22 cellular contexts compared by ENCODE assay signal in genomic region chr13:106762711-106763110, GRCh38.
A peak's percentile ranks its signal among the peaks of the same experiment; 100 is the strongest.
DNase-seq lines count a peak whose midpoint lies in the region; ATAC-seq and TF ChIP-seq lines count a peak whose summit lies in the region.
"Had no signal": no experiment of that assay in that cellular context is flagged by ENCODE, and none has a peak within 500 bp of the region (broad histone marks: within the 10 kb centered on the region; RNA-seq: fewer than 3 reads in every experiment).

No MANE protein-coding gene starts in this region.

- H3K4me3 ChIP-seq in kidney epithelial cell (ENCODE audit: low read depth, low read length) (no peak overlapping the region), retinal pigment epithelial cell (ENCODE audit: low read length) (no peak overlapping the region)
- H3K4me3 ChIP-seq: A549; BLaER1 treated with 17β-estradiol and CSF1 and Interleukin-3, amounts not matched to agents 10 nM and 100 nM; HAP-1 had no signal

- in situ Hi-C loops in Caki2 (cut with HindIII; ENCODE audit: low pct_unique_long_range_greater_than_20kb, low sequenced_read_pairs), result no loop called here

- TF ChIP-seq CTCF in kidney epithelial cell (IDR thresholded peaks at IDR 0.05; ENCODE audit: insufficient read depth, low read length, poor library complexity, severe bottlenecking) (no peak), retinal pigment epithelial cell (conservative IDR thresholded peaks at IDR 0.05; ENCODE audit: low read depth, low read length) (no peak)

- no peaks in the 10 kb centered on the region for H3K27me3 Mint-ChIP-seq in activated CD8-positive, alpha-beta T cell treated with anti-CD3 and anti-CD28 coated beads, Interleukin-2, amount 10 ng/mL, durations not matched to agents 7 days and 5 days (ENCODE audit: low read depth)
- H3K27me3 Mint-ChIP-seq: CD8-positive, alpha-beta memory T cell had no signal

- ATAC-seq in activated CD8-positive, alpha-beta T cell treated with anti-CD3 and anti-CD28 coated beads, Interleukin-2, amount 10 ng/mL, durations not matched to agents 7 days and 5 days, result no peak
- ATAC-seq: A549 had no signal

- CTCF ChIA-PET in activated CD8-positive, alpha-beta T cell treated with anti-CD3 and anti-CD28 coated beads, Interleukin-2, amount 10 ng/mL, durations not matched to agents 7 days and 5 days (lab: Charles Lee), result no interaction called here

- no peak overlapping the region for H3K27ac Mint-ChIP-seq in activated CD8-positive, alpha-beta T cell treated with anti-CD3 and anti-CD28 coated beads, Interleukin-2, amount 10 ng/mL, durations not matched to agents 7 days and 5 days
- H3K27ac Mint-ChIP-seq: CD14-positive monocyte; CD4-positive, alpha-beta T cell; CD8-positive, alpha-beta memory T cell; HFFc6 had no signal

- no peak overlapping the region for H3K4me3 Mint-ChIP-seq in activated CD8-positive, alpha-beta T cell treated with anti-CD3 and anti-CD28 coated beads, Interleukin-2, amount 10 ng/mL, durations not matched to agents 7 days and 5 days
- H3K4me3 Mint-ChIP-seq: CD14-positive monocyte; CD4-positive, alpha-beta T cell; CD8-positive, alpha-beta memory T cell; HFFc6 had no signal

- DNase-seq in Caki2 (ENCODE audit: low read depth) (peak; percentile 8), astrocyte of the hippocampus (ENCODE audit: low read depth, low spot score) (peak; percentile 46), kidney epithelial cell (ENCODE audit: low read depth) (peak; percentile 23), retinal pigment epithelial cell (ENCODE audit: low read depth) (peak; percentile 41), NCI-H2029 treated with DMSO at 0.1 percent for 48 hours (lab: John Stamatoyannopoulos, UW) (no peak)
- DNase-seq in activated CD4-positive, alpha-beta T cell treated with anti-CD3 and anti-CD28 coated beads for 48 hours, result no peak
- no peak for DNase-seq in activated CD8-positive, alpha-beta T cell treated with anti-CD3 and anti-CD28 coated beads, Interleukin-2, amount 10 ng/mL, durations not matched to agents 7 days and 5 days
- DNase-seq: 8988T; ACHN; AML-193; BE2C; Calu3; CD4-positive, alpha-beta T cell; CD8-positive, alpha-beta memory T cell; DMS153; DND-41; GOT3; HFFc6 had no signal

- H3K36me3 Mint-ChIP-seq in activated CD8-positive, alpha-beta T cell treated with anti-CD3 and anti-CD28 coated beads, Interleukin-2, amount 10 ng/mL, durations not matched to agents 7 days and 5 days (ENCODE audit: low read depth), result no peaks in the 10 kb centered on the region
- H3K36me3 Mint-ChIP-seq: CD14-positive monocyte; CD8-positive, alpha-beta memory T cell had no signal

- H3K4me1 Mint-ChIP-seq in activated CD8-positive, alpha-beta T cell treated with anti-CD3 and anti-CD28 coated beads, Interleukin-2, amount 10 ng/mL, durations not matched to agents 7 days and 5 days (ENCODE audit: low read depth), result no peaks in the 10 kb centered on the region
- H3K4me1 Mint-ChIP-seq: CD14-positive monocyte; CD8-positive, alpha-beta memory T cell had no signal

- H3K9me3 Mint-ChIP-seq in activated CD8-positive, alpha-beta T cell treated with anti-CD3 and anti-CD28 coated beads, Interleukin-2, amount 10 ng/mL, durations not matched to agents 7 days and 5 days (ENCODE audit: insufficient read depth), result no peaks in the 10 kb centered on the region

- H3K36me3 ChIP-seq in kidney epithelial cell (ENCODE audit: control insufficient read depth, insufficient read depth, low read length), result no peaks in the 10 kb centered on the region
- H3K36me3 ChIP-seq: BE2C; BLaER1 treated with 17β-estradiol and CSF1 and Interleukin-3, amounts not matched to agents 10 nM and 100 nM; HAP-1 had no signal

- POLR2A ChIA-PET in activated CD8-positive, alpha-beta T cell treated with anti-CD3 and anti-CD28 coated beads, Interleukin-2, amount 10 ng/mL, durations not matched to agents 7 days and 5 days (lab: Charles Lee), result no interaction called here

- no peaks in the 10 kb centered on the region for H3K27me3 ChIP-seq in kidney epithelial cell (ENCODE audit: control insufficient read depth, insufficient read depth, low read length)
- H3K27me3 ChIP-seq: BLaER1 treated with 17β-estradiol and CSF1 and Interleukin-3, amounts not matched to agents 10 nM and 100 nM had no signal

Comparison
In these comparisons a context has a peak if more than half of its experiments do, and no peak if none do; other contexts are left out.
1. DNase-seq: peak in Caki2 (single experiment), astrocyte of the hippocampus (single experiment), kidney epithelial cell (single experiment) and retinal pigment epithelial cell (single experiment); none in NCI-H2029 treated with DMSO at 0.1 percent for 48 hours (single experiment), activated CD4-positive, alpha-beta T cell treated with anti-CD3 and anti-CD28 coated beads for 48 hours (single experiment) and activated CD8-positive, alpha-beta T cell treated with anti-CD3 and anti-CD28 coated beads, Interleukin-2, amount 10 ng/mL, durations not matched to agents 7 days and 5 days (single experiment).